Comparison of ENCODE assay signal across 27 cellular contexts in genomic region chr9:122387526-122387925, GRCh38. TPM values are rescaled to one million over a fixed set of nuclear protein-coding genes. Genes with fewer than 3 reads are reported as not detected.
"Had no signal": no experiment of that assay in that cellular context is flagged by ENCODE, and none has a peak within 500 bp of the region (broad histone marks: within the 10 kb centered on the region; RNA-seq: fewer than 3 reads in every experiment).

No MANE protein-coding gene starts in this region.

- H3K4me2 ChIP-seq: KMS-11 had no signal

- H3K27me3 ChIP-seq: ascending aorta, cardiac muscle cell, SJCRH30 had no signal

- H3K27ac ChIP-seq: ascending aorta, cardiac muscle cell, KMS-11, SJCRH30, SK-N-MC, WERI-Rb-1 had no signal

- H3K4me3 ChIP-seq: ascending aorta, cardiac muscle cell, SJCRH30, SK-N-MC had no signal

- DNase-seq: activated CD4-positive, alpha-beta T cell treated with anti-CD3 and anti-CD28 coated beads, Interleukin-2, amount 10 ng/mL, durations not matched to agents 24 days and 14 days; activated CD4-positive, alpha-beta T cell treated with anti-CD3 and anti-CD28 coated beads, Interleukin-2, amount 50 U/mL, for 4 hours; activated CD4-positive, CD25-positive, alpha-beta regulatory T cell; activated CD8-positive, alpha-beta T cell treated with anti-CD3 and anti-CD28 coated beads for 36 hours; activated effector memory CD4-positive, alpha-beta T cell treated with anti-CD3 and anti-CD28 coated beads, Interleukin-2, amount 50 U/mL, for 16 hours; activated naive CD4-positive, alpha-beta T cell; activated naive CD4-positive, alpha-beta T cell treated with anti-CD3 and anti-CD28 coated beads, Interleukin-2, amount 50 U/mL, for 16 hours; activated naive CD8-positive, alpha-beta T cell treated with anti-CD3 and anti-CD28 coated beads for 36 hours; activated T-cell treated with anti-CD3 and anti-CD28 coated beads, Interleukin-2, amount 50 U/mL, for 1 hour; activated T-cell treated with anti-CD3 and anti-CD28 coated beads, Interleukin-2, amount 50 U/mL, for 72 hours; amygdala; NCI-H1105; NCI-H1417 treated with DMSO at 0.1 percent for 48 hours; NCI-H187 treated with DMSO at 0.1 percent for 48 hours; NCI-H345; NCI-H524 treated with DMSO at 0.1 percent for 48 hours; NCI-H774; SHP77; SJCRH30; T1000; WERI-Rb-1 had no signal

- H3K9ac ChIP-seq: KMS-11 had no signal

- H3K4me1 ChIP-seq: ascending aorta had no signal

- ATAC-seq: activated CD8-positive, alpha-beta T cell treated with anti-CD3 and anti-CD28 coated beads for 36 hours; activated T-cell treated with anti-CD3 and anti-CD28 coated beads, Interleukin-2, amount 50 U/mL, for 72 hours; activated T-helper 17 cell treated with anti-CD3 and anti-CD28 coated beads, Interleukin-2, amount 50 U/mL, for 72 hours; Panc1 had no signal

- H3K36me3 ChIP-seq: ascending aorta, cardiac muscle cell, SJCRH30, WERI-Rb-1 had no signal

RNA-seq across cellular contexts. Expression of gene PTGS1, which starts 16.7 kb away (rescaled TPM):
- polyA plus RNA-seq: cardiac muscle cell had no signal
